In genomic region chr12:45234134-45234865, GRCh38 we compare ENCODE assay signal across 8 cellular contexts. TPM values are rescaled to one million over a fixed set of nuclear protein-coding genes. Genes with fewer than 3 reads are reported as not detected.
DNase-seq lines count a peak whose midpoint lies in the region; ATAC-seq and TF ChIP-seq lines count a peak whose summit lies in the region.

No MANE protein-coding gene starts in this region.

- peak overlapping the region; percentile 72 for H3K4me3 Mint-ChIP-seq in activated T-helper 17 cell treated with anti-CD3 and anti-CD28 coated beads, Interleukin-2, amount 50 U/mL, for 72 hours

- H3K27ac ChIP-seq in heart right ventricle, result peak overlapping the region; percentile 4 to 97 (median 86)

- DNase-seq in GM04504 (ENCODE audit: low read depth), result peak; percentile 97
- peak in 1 of 2 donors; percentile 51 for DNase-seq in heart right ventricle
- DNase-seq in retina, result peak; percentile 22
- no peak for DNase-seq in activated effector memory CD4-positive, alpha-beta T cell treated with anti-CD3 and anti-CD28 coated beads, Interleukin-2, amount 50 U/mL, for 16 hours

- peak overlapping the region in 4 of 10 donors; percentile 3 to 19 (median 10) for H3K4me3 ChIP-seq in heart right ventricle

- peak; percentile 36 for ATAC-seq in HG03432 (IDR thresholded peaks at IDR 0.05; ENCODE audit: unreplicated experiment)
- ATAC-seq in activated T-helper 17 cell treated with anti-CD3 and anti-CD28 coated beads, Interleukin-2, amount 50 U/mL, for 72 hours (replicated peaks), result peak; percentile 50
- ATAC-seq in heart right ventricle, result peak; percentile 88 to 94 (median 91)
- ATAC-seq in GM18870 (IDR thresholded peaks at IDR 0.05; ENCODE audit: unreplicated experiment), result no peak
- no peak for ATAC-seq in HG03135 (IDR thresholded peaks at IDR 0.05; ENCODE audit: unreplicated experiment)

- H3K27me3 ChIP-seq in heart right ventricle, result no peaks in the 10 kb centered on the region

- H3K36me3 Mint-ChIP-seq in activated T-helper 17 cell treated with anti-CD3 and anti-CD28 coated beads, Interleukin-2, amount 50 U/mL, for 72 hours (ENCODE audit: low read depth), result peaks cover 27% of the 10 kb centered on the region

- intact Hi-C loops in heart right ventricle (cut with DNase I), result loop anchor here in 3 of 10 donors (5.0 kb wide), 2 partner anchors 33 to 38 kb away; no protein-coding TSS in a partner anchor

- H3K9me3 ChIP-seq in heart right ventricle, result no peaks in the 10 kb centered on the region

- no peaks in the 10 kb centered on the region for H3K27me3 Mint-ChIP-seq in activated T-helper 17 cell treated with anti-CD3 and anti-CD28 coated beads, Interleukin-2, amount 50 U/mL, for 72 hours

- 20 to 24% methylated on average over 4 of the region's 4 CpGs for WGBS in heart right ventricle, 2 donors

- H3K4me1 Mint-ChIP-seq in activated T-helper 17 cell treated with anti-CD3 and anti-CD28 coated beads, Interleukin-2, amount 50 U/mL, for 72 hours, result peaks cover 61% of the 10 kb centered on the region

- H3K27ac Mint-ChIP-seq in activated T-helper 17 cell treated with anti-CD3 and anti-CD28 coated beads, Interleukin-2, amount 50 U/mL, for 72 hours, result peak overlapping the region; percentile 95

- peaks cover 16 to 56% (median 51%) of the 10 kb centered on the region in 9 donors for H3K4me1 ChIP-seq in heart right ventricle

- no peaks in the 10 kb centered on the region for H3K9me3 Mint-ChIP-seq in activated T-helper 17 cell treated with anti-CD3 and anti-CD28 coated beads, Interleukin-2, amount 50 U/mL, for 72 hours

- TF ChIP-seq CTCF in heart right ventricle (IDR thresholded peaks at IDR 0.05), result no peak

- peaks cover 0 to 6% (median 0%) of the 10 kb centered on the region in 9 donors for H3K36me3 ChIP-seq in heart right ventricle

RNA-seq across cellular contexts. Expression of gene ANO6, which starts 18.4 kb away (rescaled TPM):
- total RNA-seq in activated T-helper 17 cell treated with anti-CD3 and anti-CD28 coated beads, Interleukin-2, amount 50 U/mL, for 72 hours, result 10 to 100 TPM; 26.8 to 45.1 TPM
- total RNA-seq in heart right ventricle, result 10 to 100 TPM; 35.8 to 52.2 (median 41.9) TPM
- 10 to 100 TPM in 1 of 2 donors, 1 to 10 TPM in 1; 8.9 to 12.7 TPM for polyA plus RNA-seq in heart right ventricle

Comparison
In these comparisons a context has a peak if more than half of its experiments do, and no peak if none do; other contexts are left out.
1. ATAC-seq: peak in HG03432 (single experiment), activated T-helper 17 cell treated with anti-CD3 and anti-CD28 coated beads, Interleukin-2, amount 50 U/mL, for 72 hours (single experiment) and heart right ventricle (8 of 8); none in GM18870 (single experiment) and HG03135 (single experiment).